ENCODE assay signal across 1 cellular context in genomic region chr10:43396928-43397624, GRCh38.
TF ChIP-seq lines count a peak whose summit lies in the region.

No MANE protein-coding gene starts in this region.

TF ChIP-seq in HEK293, 187 proteins besides CTCF, POLR2A, EP300 and RAD21 (continued from another document and continues in another):
- TF ChIP-seq ZNF518A (tag by site-specific recombination; conservative IDR thresholded peaks at IDR 0.05; ENCODE audit: low read depth), result no peak
- TF ChIP-seq ZNF292 (tag by site-specific recombination; IDR thresholded peaks at IDR 0.05; ENCODE audit: borderline replicate concordance, low read depth), result no peak
- no peak for TF ChIP-seq ZNF280C (tag by site-specific recombination; IDR thresholded peaks at IDR 0.05)
- TF ChIP-seq ZNF114 (tag by site-specific recombination; IDR thresholded peaks at IDR 0.05), result no peak
- no peak; the same call in 1 of the 2 replicates for TF ChIP-seq ZNF580 (tag by site-specific recombination; IDR thresholded peaks at IDR 0.05)
- TF ChIP-seq ZNF10 (tag by site-specific recombination; IDR thresholded peaks at IDR 0.05), result 0 out of 2 replicates have a peak, but pooled peaks have one; percentile 37
- no peak for TF ChIP-seq ZNF544 (tag by site-specific recombination; IDR thresholded peaks at IDR 0.05)
- TF ChIP-seq PRDM10 (tag by site-specific recombination; IDR thresholded peaks at IDR 0.05), result peak; percentile 57
- no peak for TF ChIP-seq ZNF112 (tag by site-specific recombination; IDR thresholded peaks at IDR 0.05)
- TF ChIP-seq PRDM2 (tag by site-specific recombination; IDR thresholded peaks at IDR 0.05; ENCODE audit: borderline replicate concordance), result no peak
- no peak for TF ChIP-seq ATF2 (tag by site-specific recombination; IDR thresholded peaks at IDR 0.05; ENCODE audit: low read depth)
- TF ChIP-seq ZNF239 (tag by site-specific recombination; IDR thresholded peaks at IDR 0.05), result no peak
- TF ChIP-seq ZNF302 (tag by site-specific recombination; IDR thresholded peaks at IDR 0.05; ENCODE audit: low read depth), result no peak
- TF ChIP-seq ZNF571 (tag by site-specific recombination; IDR thresholded peaks at IDR 0.05), result no peak
- TF ChIP-seq ZNF626 (tag by site-specific recombination; IDR thresholded peaks at IDR 0.05), result no peak
- TF ChIP-seq AEBP2 (tag by site-specific recombination; IDR thresholded peaks at IDR 0.05; ENCODE audit: borderline replicate concordance), result no peak
- TF ChIP-seq TSHZ1 (tag by site-specific recombination; IDR thresholded peaks at IDR 0.05; ENCODE audit: borderline replicate concordance), result no peak
- no peak for TF ChIP-seq ZFP3 (tag by site-specific recombination; IDR thresholded peaks at IDR 0.05; ENCODE audit: low read depth)
- TF ChIP-seq ZSCAN23 (tag by site-specific recombination; IDR thresholded peaks at IDR 0.05), result no peak
- peak; percentile 51 for TF ChIP-seq OSR2 (tag by site-specific recombination; IDR thresholded peaks at IDR 0.05)
- TF ChIP-seq ZNF707 (tag by site-specific recombination; IDR thresholded peaks at IDR 0.05), result no peak
- TF ChIP-seq ZNF596 (tag by site-specific recombination; IDR thresholded peaks at IDR 0.05), result peak; percentile 55
- no peak for TF ChIP-seq ZBTB1 (tag by site-specific recombination; IDR thresholded peaks at IDR 0.05)
- TF ChIP-seq INSM2 (tag by site-specific recombination; IDR thresholded peaks at IDR 0.05), result peak; percentile 83
